ENCODE assay signal across 10 cellular contexts in the genomic region with DNA sequence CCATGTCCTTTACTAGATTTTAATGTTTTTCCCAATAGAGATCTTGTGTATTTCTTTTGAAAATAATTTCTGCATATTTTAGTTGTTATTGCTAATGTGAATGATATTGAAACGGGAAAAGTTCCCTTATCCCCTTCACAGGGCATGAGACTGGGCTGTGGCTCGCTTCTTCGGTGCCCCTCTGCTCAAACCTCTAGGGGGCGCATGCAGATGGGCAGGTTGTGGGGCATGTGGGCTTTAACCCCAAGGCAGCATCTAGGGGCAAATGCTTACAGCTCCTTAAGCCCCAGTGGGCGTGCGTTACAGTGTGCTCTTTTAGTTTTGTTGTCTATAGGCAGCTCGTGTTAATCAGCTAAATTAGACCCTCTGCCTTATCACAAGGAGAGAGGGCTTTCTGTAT.
A peak's percentile ranks its signal among the peaks of the same experiment; 100 is the strongest.
DNase-seq lines count a peak whose midpoint lies in the region; ATAC-seq and TF ChIP-seq lines count a peak whose summit lies in the region.
"Had no signal": no experiment of that assay in that cellular context is flagged by ENCODE, and none has a peak within 500 bp of the region (broad histone marks: within the 10 kb centered on the region; RNA-seq: fewer than 3 reads in every experiment).

No MANE protein-coding gene starts in this region.

- no peaks in the 10 kb centered on the region for H3K4me1 Mint-ChIP-seq in activated T-cell treated with anti-CD3 and anti-CD28 coated beads, Interleukin-2, amount 50 U/mL, for 24 hours (ENCODE audit: low read depth)
- H3K4me1 Mint-ChIP-seq in stimulated activated memory B cell treated with anti-CD40 and anti-IgM and Interleukin-4, amounts not matched to agents 10 μg/mL and 1 μg/mL and 100 μg/mL, for 72 hours, result no peaks in the 10 kb centered on the region

- H3K4me1 ChIP-seq in Loucy (ENCODE audit: insufficient read depth, low read length, poor library complexity, severe bottlenecking) (no peaks in the 10 kb centered on the region), colonic mucosa (no peaks in the 10 kb centered on the region)

- peak; percentile 30 for DNase-seq in activated T-cell treated with anti-CD3 and anti-CD28 coated beads, Interleukin-2, amount 50 U/mL, for 24 hours
- DNase-seq in activated T-cell treated with anti-CD3 and anti-CD28 coated beads, Interleukin-2, amount 50 U/mL, for 1 hour, result no peak
- DNase-seq in colonic mucosa (no peak), retinal pigment epithelial cell (ENCODE audit: low read depth) (no peak)
- DNase-seq: COR-L47, Right ventricle myocardium superior had no signal

- peaks cover 11% of the 10 kb centered on the region for H3K27me3 Mint-ChIP-seq in activated T-cell treated with anti-CD3 and anti-CD28 coated beads, Interleukin-2, amount 50 U/mL, for 24 hours
- no peaks in the 10 kb centered on the region for H3K27me3 Mint-ChIP-seq in stimulated activated memory B cell treated with anti-CD40 and anti-IgM and Interleukin-4, amounts not matched to agents 10 μg/mL and 1 μg/mL and 100 μg/mL, for 72 hours

- H3K36me3 ChIP-seq in Loucy (ENCODE audit: insufficient read depth, low read length) (no peaks in the 10 kb centered on the region), colonic mucosa (no peaks in the 10 kb centered on the region)

- peak; percentile 69 for TF ChIP-seq CTCF in Loucy (conservative IDR thresholded peaks at IDR 0.05; ENCODE audit: low read length)
- peak; percentile 34 for TF ChIP-seq CTCF in colonic mucosa (IDR thresholded peaks at IDR 0.05)
- peak; percentile 62 for TF ChIP-seq CTCF in retinal pigment epithelial cell (conservative IDR thresholded peaks at IDR 0.05; ENCODE audit: low read depth, low read length)

- H3K79me2 ChIP-seq in Loucy (ENCODE audit: insufficient read depth, low read length), result no peaks in the 10 kb centered on the region

- no peaks in the 10 kb centered on the region for H3K9me3 Mint-ChIP-seq in activated T-cell treated with anti-CD3 and anti-CD28 coated beads, Interleukin-2, amount 50 U/mL, for 24 hours
- no peaks in the 10 kb centered on the region for H3K9me3 Mint-ChIP-seq in stimulated activated memory B cell treated with anti-CD40 and anti-IgM and Interleukin-4, amounts not matched to agents 10 μg/mL and 1 μg/mL and 100 μg/mL, for 72 hours

- H3K9me2 ChIP-seq in Loucy (replicated peaks; ENCODE audit: low read depth, low read length), result no peaks in the 10 kb centered on the region

- no peaks in the 10 kb centered on the region for H3K27me3 ChIP-seq in Loucy (ENCODE audit: insufficient read depth, low read length, poor library complexity, severe bottlenecking)
- no peaks in the 10 kb centered on the region for H3K27me3 ChIP-seq in colonic mucosa

- no peak overlapping the region for H3K4me3 Mint-ChIP-seq in activated T-cell treated with anti-CD3 and anti-CD28 coated beads, Interleukin-2, amount 50 U/mL, for 24 hours
- H3K4me3 Mint-ChIP-seq in stimulated activated memory B cell treated with anti-CD40 and anti-IgM and Interleukin-4, amounts not matched to agents 10 μg/mL and 1 μg/mL and 100 μg/mL, for 72 hours, result no peak overlapping the region

- H3K36me3 Mint-ChIP-seq in activated T-cell treated with anti-CD3 and anti-CD28 coated beads, Interleukin-2, amount 50 U/mL, for 24 hours (ENCODE audit: low read depth), result no peaks in the 10 kb centered on the region
- H3K36me3 Mint-ChIP-seq in stimulated activated memory B cell treated with anti-CD40 and anti-IgM and Interleukin-4, amounts not matched to agents 10 μg/mL and 1 μg/mL and 100 μg/mL, for 72 hours, result no peaks in the 10 kb centered on the region

- H3K9me3 ChIP-seq in Loucy (ENCODE audit: insufficient read depth, low read depth, low read length) (no peaks in the 10 kb centered on the region), colonic mucosa (no peaks in the 10 kb centered on the region)

- H3K27ac ChIP-seq in colonic mucosa, result no peak overlapping the region

- no peak overlapping the region for H3K27ac Mint-ChIP-seq in activated T-cell treated with anti-CD3 and anti-CD28 coated beads, Interleukin-2, amount 50 U/mL, for 24 hours
- no peak overlapping the region for H3K27ac Mint-ChIP-seq in stimulated activated memory B cell treated with anti-CD40 and anti-IgM and Interleukin-4, amounts not matched to agents 10 μg/mL and 1 μg/mL and 100 μg/mL, for 72 hours

- no peak for ATAC-seq in GM19397 (IDR thresholded peaks at IDR 0.05; ENCODE audit: unreplicated experiment)
- ATAC-seq in HG02588 (IDR thresholded peaks at IDR 0.05; ENCODE audit: unreplicated experiment), result no peak
- ATAC-seq in stimulated activated memory B cell treated with anti-CD40 and anti-IgM and Interleukin-4, amounts not matched to agents 10 μg/mL and 1 μg/mL and 100 μg/mL, for 72 hours, result no peak

- intact Hi-C loops in colonic mucosa (cut with DNase I), result no loop called here

- H4K20me1 ChIP-seq in Loucy (ENCODE audit: insufficient read depth, low read length, poor library complexity, severe bottlenecking), result no peaks in the 10 kb centered on the region

- no peak overlapping the region for H3K4me2 ChIP-seq in Loucy (ENCODE audit: low read depth, low read length, poor library complexity, severe bottlenecking)

- H2AFZ ChIP-seq in Loucy (ENCODE audit: low read length), result no peak overlapping the region

- no peaks in the 10 kb centered on the region for H3F3A ChIP-seq in Loucy (ENCODE audit: low read depth)

- H3K4me3 ChIP-seq in Loucy (ENCODE audit: low read length, poor library complexity, severe bottlenecking), result no peak overlapping the region
- no peak overlapping the region for H3K4me3 ChIP-seq in colonic mucosa
- H3K4me3 ChIP-seq in retinal pigment epithelial cell (ENCODE audit: low read length), result no peak overlapping the region

- H3K9ac ChIP-seq in Loucy (ENCODE audit: low read depth, low read length, poor library complexity, severe bottlenecking) (no peak overlapping the region), colonic mucosa (ENCODE audit: low read depth in 2 of 2, low read length in 2 of 2) (no peak overlapping the region)
